In genomic region chr1:236904874-236905741, GRCh38 we compare ENCODE assay signal across 10 cellular contexts.
DNase-seq lines count a peak whose midpoint lies in the region; ATAC-seq, FAIRE-seq and TF ChIP-seq lines count a peak whose summit lies in the region.
"Had no signal": no experiment of that assay in that cellular context is flagged by ENCODE, and none has a peak within 500 bp of the region (broad histone marks: within the 10 kb centered on the region; RNA-seq: fewer than 3 reads in every experiment).

No MANE protein-coding gene starts in this region.

- no peaks in the 10 kb centered on the region for H3K36me3 Mint-ChIP-seq in Calu3 (ENCODE audit: insufficient read depth, unreplicated experiment)

- no peak overlapping the region for H3K4me3 ChIP-seq in endothelial cell of umbilical vein (replicated peaks in 1 of 3; ENCODE audit: insufficient read depth in 1 of 3, low read depth in 1 of 3, low read length in 3 of 3)
- H3K4me3 ChIP-seq: coronary artery, lower lobe of right lung had no signal

- H3K27me3 Mint-ChIP-seq in Calu3 (ENCODE audit: unreplicated experiment) = no peaks in the 10 kb centered on the region
- H3K27me3 Mint-ChIP-seq: activated B cell treated with CpG ODN at 0.5 μM for 24 hours had no signal

- H4K20me1 ChIP-seq in endothelial cell of umbilical vein (replicated peaks; ENCODE audit: control insufficient read depth, extremely low read depth, insufficient read depth, low read length) = no peaks in the 10 kb centered on the region

- peaks cover 15% of the 10 kb centered on the region for H3K9me3 Mint-ChIP-seq in Calu3 (ENCODE audit: low read depth, unreplicated experiment)

- H3K27me3 ChIP-seq in endothelial cell of umbilical vein (ENCODE audit: control insufficient read depth in 2 of 2, insufficient read depth in 2 of 2, low read length in 2 of 2) = no peaks in the 10 kb centered on the region

- no peaks in the 10 kb centered on the region for H3K4me1 ChIP-seq in endothelial cell of umbilical vein (ENCODE audit: control insufficient read depth, extremely low read depth, insufficient read depth, low read length)
- H3K4me1 ChIP-seq: lower lobe of right lung had no signal

- DNase-seq in GM04503 (ENCODE audit: low read depth) (peak; percentile 33), NCI-H69 (lab: John Stamatoyannopoulos, UW) (peak; percentile 10), endothelial cell of umbilical vein (ENCODE audit: low read depth, low spot score) (peak; percentile 7), renal cortical epithelial cell (ENCODE audit: low read depth) (peak; percentile 97), Calu3 (no peak)
- DNase-seq: activated B cell treated with CpG ODN at 0.5 μM for 24 hours, lower lobe of right lung had no signal

- no peak for TF ChIP-seq CTCF in endothelial cell of umbilical vein (IDR thresholded peaks at IDR 0.05; ENCODE audit: extremely low read depth in 1 of 2, insufficient read depth in 1 of 2, low read depth in 1 of 2, low read length in 2 of 2)
- TF ChIP-seq CTCF in Calu3 (IDR thresholded peaks at IDR 0.05; ENCODE audit: unreplicated experiment) = no peak

- H3K79me2 ChIP-seq in endothelial cell of umbilical vein (ENCODE audit: control insufficient read depth, insufficient read depth, low read length) = no peaks in the 10 kb centered on the region

- intact Hi-C loops in endothelial cell of umbilical vein (cut with micrococcal nuclease) (loop anchor here (10.0 kb wide), 1 partner anchor 480 kb away; no protein-coding TSS in a partner anchor), Calu3 (cut with micrococcal nuclease; ENCODE audit: unreplicated experiment) (no loop called here)

- no peak overlapping the region for H3K4me3 Mint-ChIP-seq in Calu3 (ENCODE audit: low read depth, unreplicated experiment)
- H3K4me3 Mint-ChIP-seq: activated B cell treated with CpG ODN at 0.5 μM for 24 hours had no signal

- ATAC-seq in GM19395 (IDR thresholded peaks at IDR 0.05; ENCODE audit: unreplicated experiment) = no peak
- ATAC-seq in HG02981 (IDR thresholded peaks at IDR 0.05; ENCODE audit: unreplicated experiment) = no peak
- ATAC-seq: lower lobe of right lung had no signal

- FAIRE-seq in endothelial cell of umbilical vein (lab: Jason Lieb, UNC) = no peak

- no peak overlapping the region for H3K27ac ChIP-seq in endothelial cell of umbilical vein (ENCODE audit: insufficient read depth, low read depth, low read length)
- H3K27ac ChIP-seq: coronary artery, lower lobe of right lung had no signal

- CTCF ChIA-PET in endothelial cell of umbilical vein (lab: Charles Lee) = interaction anchor here (0.5 kb wide), 1 partner anchor 296 kb away, joined by 3 read pairs; no protein-coding TSS in a partner anchor
- CTCF ChIA-PET in Calu3 (lab: Charles Lee) = interaction anchor here (0.7 kb wide), 1 partner anchor 740 kb away, joined by 3 read pairs; no protein-coding TSS in a partner anchor

- dilution Hi-C loops in endothelial cell of umbilical vein (cut with MboI; ENCODE audit: extremely low pct_ligation_motif_present, low sequenced_read_pairs) = no loop called here

- H2AFZ ChIP-seq in endothelial cell of umbilical vein (ENCODE audit: low read depth, low read length) = no peak overlapping the region

- H3K36me3 ChIP-seq in endothelial cell of umbilical vein (ENCODE audit: control insufficient read depth in 2 of 2, extremely low read depth in 1 of 2, insufficient read depth in 2 of 2, low read length in 2 of 2) = no peaks in the 10 kb centered on the region
- H3K36me3 ChIP-seq: lower lobe of right lung had no signal

- no peaks in the 10 kb centered on the region for H3K9me1 ChIP-seq in endothelial cell of umbilical vein (replicated peaks; ENCODE audit: control insufficient read depth, extremely low read depth, insufficient read depth, low read length)

- no TSS peak for BruUV-seq in endothelial cell of umbilical vein (replicated peaks; lab: Mats Ljungman, UMichigan)
- BruUV-seq in Calu3 (replicated peaks; lab: Mats Ljungman, UMichigan) = no TSS peak

- H3K4me1 Mint-ChIP-seq in Calu3 (ENCODE audit: low read depth, unreplicated experiment) = no peaks in the 10 kb centered on the region
- H3K4me1 Mint-ChIP-seq: activated B cell treated with CpG ODN at 0.5 μM for 24 hours had no signal

- no peak overlapping the region for H3K27ac Mint-ChIP-seq in Calu3 (ENCODE audit: unreplicated experiment)
- H3K27ac Mint-ChIP-seq: activated B cell treated with CpG ODN at 0.5 μM for 24 hours had no signal

- H3K4me2 ChIP-seq in endothelial cell of umbilical vein (ENCODE audit: insufficient read depth, low read length) = no peak overlapping the region

- no peak overlapping the region for H3K9ac ChIP-seq in endothelial cell of umbilical vein (replicated peaks; ENCODE audit: extremely low read depth, insufficient read depth, low read length)

- POLR2A ChIA-PET in endothelial cell of umbilical vein (lab: Charles Lee) = no interaction called here

- H3K9me3 ChIP-seq in endothelial cell of umbilical vein (replicated peaks; ENCODE audit: control insufficient read depth, insufficient read depth, low read length) = no peaks in the 10 kb centered on the region
- H3K9me3 ChIP-seq: lower lobe of right lung had no signal

- TF ChIP-seq POLR2A in endothelial cell of umbilical vein (IDR thresholded peaks at IDR 0.05; ENCODE audit: low read depth, low read length) = no peak

TF ChIP-seq in endothelial cell of umbilical vein, 7 proteins besides CTCF, POLR2A, EP300 and RAD21:
- TF ChIP-seq EZH2 (IDR thresholded peaks at IDR 0.05; ENCODE audit: borderline replicate concordance, low read depth, low read length, severe bottlenecking) (no peak), MAX (IDR thresholded peaks at IDR 0.05; ENCODE audit: insufficient read depth, insufficient read length) (no peak), JUN (IDR thresholded peaks at IDR 0.05; ENCODE audit: borderline replicate concordance, insufficient read depth, insufficient read length, low read depth) (peak; percentile 55), FOS (IDR thresholded peaks at IDR 0.05; ENCODE audit: borderline replicate concordance, insufficient read depth, low read length) (peak; percentile 43), GATA2 (IDR thresholded peaks at IDR 0.05; ENCODE audit: insufficient read depth, insufficient read length, low read depth, low read length) (no peak), POLR2AphosphoS5 (IDR thresholded peaks at IDR 0.05; ENCODE audit: insufficient read depth, low read depth, low read length) (no peak)
